In the genomic region with DNA sequence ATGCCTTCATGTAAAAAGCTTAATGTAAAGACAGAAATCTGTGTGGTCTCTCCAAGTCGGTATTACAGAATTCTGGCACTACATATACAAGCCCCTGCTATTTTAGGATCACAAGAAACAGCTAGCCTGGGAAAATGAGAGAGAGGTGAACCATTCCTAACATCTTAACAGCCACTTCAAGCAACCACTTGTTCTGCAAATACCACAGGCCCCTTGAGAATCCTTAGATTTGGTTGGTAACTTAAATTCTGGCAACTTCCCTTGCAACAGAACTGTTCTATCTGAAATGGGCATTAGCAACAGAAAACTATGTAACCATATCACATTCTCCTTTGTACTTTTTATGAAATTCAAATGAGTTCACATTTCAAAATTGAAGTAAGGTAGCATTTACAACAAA, we compare ENCODE assay signal across 12 cellular contexts.
DNase-seq lines count a peak whose midpoint lies in the region; ATAC-seq and TF ChIP-seq lines count a peak whose summit lies in the region.
"Had no signal": no experiment of that assay in that cellular context is flagged by ENCODE, and none has a peak within 500 bp of the region (broad histone marks: within the 10 kb centered on the region; RNA-seq: fewer than 3 reads in every experiment).

No MANE protein-coding gene starts in this region.

- H3K9me3 ChIP-seq in heart left ventricle (no peaks in the 10 kb centered on the region), mesenchymal stem cell (ENCODE audit: control insufficient read depth, low read length) (no peaks in the 10 kb centered on the region), upper lobe of right lung (no peaks in the 10 kb centered on the region)
- H3K9me3 ChIP-seq in CD8-positive, alpha-beta memory T cell (ENCODE audit: low read length), result no peaks in the 10 kb centered on the region

- DNase-seq in heart left ventricle (no peak), Right ventricle myocardium inferior (ENCODE audit: missing footprints) (no peak), mesenchymal stem cell (peak; percentile 40), upper lobe of right lung (no peak), NCI-H146 (lab: John Stamatoyannopoulos, UW) (no peak)
- no peak for DNase-seq in activated naive CD8-positive, alpha-beta T cell treated with anti-CD3 and anti-CD28 coated beads for 36 hours
- DNase-seq in CD8-positive, alpha-beta memory T cell, result no peak
- DNase-seq: activated CD8-positive, alpha-beta memory T cell treated with anti-CD3 and anti-CD28 coated beads, Interleukin-2, amount 10 ng/mL, durations not matched to agents 7 days and 5 days; caudate nucleus; left colon; NCI-H69 had no signal

- no peak overlapping the region for H4K8ac ChIP-seq in mesenchymal stem cell (ENCODE audit: low read length)

- POLR2A ChIA-PET in CD8-positive, alpha-beta memory T cell (lab: Charles Lee), result no interaction called here

- no peaks in the 10 kb centered on the region for H3K9me3 Mint-ChIP-seq in activated naive CD8-positive, alpha-beta T cell treated with anti-CD3 and anti-CD28 coated beads for 36 hours
- no peaks in the 10 kb centered on the region for H3K9me3 Mint-ChIP-seq in CD8-positive, alpha-beta memory T cell

- CTCF ChIA-PET in CD8-positive, alpha-beta memory T cell (lab: Charles Lee), result interaction anchor here (1.0 kb wide), 1 partner anchor 17 kb away, joined by 3 read pairs; no protein-coding TSS in a partner anchor

- no peaks in the 10 kb centered on the region for H3K27me3 ChIP-seq in heart left ventricle
- no peaks in the 10 kb centered on the region for H3K27me3 ChIP-seq in mesenchymal stem cell (ENCODE audit: control insufficient read depth in 1 of 2, insufficient read depth in 1 of 2, low read length in 2 of 2)
- H3K27me3 ChIP-seq in upper lobe of right lung, result no peaks in the 10 kb centered on the region
- no peaks in the 10 kb centered on the region for H3K27me3 ChIP-seq in CD8-positive, alpha-beta memory T cell (ENCODE audit: insufficient read depth, low read length, poor library complexity, severe bottlenecking)

- 5 to 15% (median 6%) methylated on average over 1 of the region's 1 CpG for WGBS in heart left ventricle, 4 donors
- WGBS in mesenchymal stem cell, result no CpG with 5 or more reads among the region's 1 CpG

- TF ChIP-seq CTCF in heart left ventricle (IDR thresholded peaks at IDR 0.05), result no peak
- no peak for TF ChIP-seq CTCF in upper lobe of right lung (IDR thresholded peaks at IDR 0.05)

- H3K23ac ChIP-seq in mesenchymal stem cell (ENCODE audit: low read length in 2 of 2), result no peak overlapping the region

- H3K79me1 ChIP-seq in mesenchymal stem cell (replicated peaks; ENCODE audit: low read length, poor library complexity, severe bottlenecking), result peaks cover 27% of the 10 kb centered on the region

- no peaks in the 10 kb centered on the region for H3K27me3 Mint-ChIP-seq in activated naive CD8-positive, alpha-beta T cell treated with anti-CD3 and anti-CD28 coated beads for 36 hours
- no peaks in the 10 kb centered on the region for H3K27me3 Mint-ChIP-seq in CD8-positive, alpha-beta memory T cell
- H3K27me3 Mint-ChIP-seq: activated CD8-positive, alpha-beta memory T cell treated with anti-CD3 and anti-CD28 coated beads, Interleukin-2, amount 10 ng/mL, durations not matched to agents 7 days and 5 days had no signal

- H3K36me3 Mint-ChIP-seq in activated naive CD8-positive, alpha-beta T cell treated with anti-CD3 and anti-CD28 coated beads for 36 hours, result peaks cover 7% of the 10 kb centered on the region
- H3K36me3 Mint-ChIP-seq in CD8-positive, alpha-beta memory T cell, result peaks cover 2 to 4% (median 3%) of the 10 kb centered on the region in 3 donors

- peak overlapping the region; percentile 26 for H3K4me3 Mint-ChIP-seq in activated naive CD8-positive, alpha-beta T cell treated with anti-CD3 and anti-CD28 coated beads for 36 hours
- peak overlapping the region in 2 of 7 donors; percentile 3 to 9 for H3K4me3 Mint-ChIP-seq in CD8-positive, alpha-beta memory T cell
- H3K4me3 Mint-ChIP-seq: activated CD8-positive, alpha-beta memory T cell treated with anti-CD3 and anti-CD28 coated beads, Interleukin-2, amount 10 ng/mL, durations not matched to agents 7 days and 5 days had no signal

- peaks cover 56% of the 10 kb centered on the region for H3K4me1 Mint-ChIP-seq in activated naive CD8-positive, alpha-beta T cell treated with anti-CD3 and anti-CD28 coated beads for 36 hours
- peaks cover 57 to 74% (median 72%) of the 10 kb centered on the region in 3 donors for H3K4me1 Mint-ChIP-seq in CD8-positive, alpha-beta memory T cell

- no peak overlapping the region for H2BK15ac ChIP-seq in mesenchymal stem cell (ENCODE audit: low read depth, poor library complexity, severe bottlenecking)

- H3K36me3 ChIP-seq in heart left ventricle, result no peaks in the 10 kb centered on the region
- H3K36me3 ChIP-seq in mesenchymal stem cell (ENCODE audit: control insufficient read depth in 1 of 2, insufficient read depth in 2 of 2, low read depth in 1 of 2, low read length in 2 of 2), result no peaks in the 10 kb centered on the region
- H3K36me3 ChIP-seq in upper lobe of right lung, result no peaks in the 10 kb centered on the region
- no peaks in the 10 kb centered on the region for H3K36me3 ChIP-seq in CD8-positive, alpha-beta memory T cell (ENCODE audit: insufficient read depth, low read length)

- H3K4me3 ChIP-seq in heart left ventricle, result no peak overlapping the region
- no peak overlapping the region for H3K4me3 ChIP-seq in mesenchymal stem cell (ENCODE audit: insufficient read depth in 1 of 2, low read depth in 1 of 2, low read length in 2 of 2)
- no peak overlapping the region for H3K4me3 ChIP-seq in upper lobe of right lung
- H3K4me3 ChIP-seq in CD8-positive, alpha-beta memory T cell (ENCODE audit: low read length), result no peak overlapping the region

- ATAC-seq in heart left ventricle (no peak), Right ventricle myocardium inferior (no peak), upper lobe of right lung (peak; percentile 73), HG02840 (IDR thresholded peaks at IDR 0.05; ENCODE audit: low FRiP score, unreplicated experiment) (no peak)
- ATAC-seq: activated CD8-positive, alpha-beta memory T cell treated with anti-CD3 and anti-CD28 coated beads, Interleukin-2, amount 10 ng/mL, durations not matched to agents 7 days and 5 days; left colon had no signal

- H3K4ac ChIP-seq in mesenchymal stem cell (ENCODE audit: low read depth in 1 of 2, low read length in 2 of 2), result no peak overlapping the region

- H2BK5ac ChIP-seq in mesenchymal stem cell (ENCODE audit: low read depth, low read length, poor library complexity, severe bottlenecking), result no peak overlapping the region

- H3K9ac ChIP-seq in mesenchymal stem cell (ENCODE audit: low read length), result no peak overlapping the region

- peak overlapping the region; percentile 56 for H3K27ac Mint-ChIP-seq in activated naive CD8-positive, alpha-beta T cell treated with anti-CD3 and anti-CD28 coated beads for 36 hours
- peak overlapping the region in 3 of 8 donors; percentile 5 to 51 (median 42) for H3K27ac Mint-ChIP-seq in CD8-positive, alpha-beta memory T cell
- H3K27ac Mint-ChIP-seq: activated CD8-positive, alpha-beta memory T cell treated with anti-CD3 and anti-CD28 coated beads, Interleukin-2, amount 10 ng/mL, durations not matched to agents 7 days and 5 days had no signal

- no peak overlapping the region for H3K4me2 ChIP-seq in mesenchymal stem cell (ENCODE audit: low read length, poor library complexity, severe bottlenecking)

- no peak overlapping the region for H3K18ac ChIP-seq in mesenchymal stem cell (ENCODE audit: low read depth in 1 of 2, low read length in 2 of 2)

- intact Hi-C loops in heart left ventricle (cut with DNase I) (loop anchor here in 1 of 10 donors (10.0 kb wide), 1 partner anchor 71 kb away; no protein-coding TSS in a partner anchor), Right ventricle myocardium inferior (cut with DNase I) (no loop called here), upper lobe of right lung (cut with DNase I) (no loop called here)

- no peak overlapping the region for H2BK120ac ChIP-seq in mesenchymal stem cell (ENCODE audit: low read depth, low read length)

- H3K14ac ChIP-seq in mesenchymal stem cell (ENCODE audit: low read length in 2 of 2), result no peak overlapping the region

- H3K4me1 ChIP-seq in heart left ventricle, result peaks cover 0 to 79% (median 56%) of the 10 kb centered on the region in 12 donors
- H3K4me1 ChIP-seq in mesenchymal stem cell (ENCODE audit: control insufficient read depth, insufficient read depth, low read depth, low read length), result no peaks in the 10 kb centered on the region
- H3K4me1 ChIP-seq in upper lobe of right lung, result peaks cover 38% of the 10 kb centered on the region
- peaks cover 50% of the 10 kb centered on the region for H3K4me1 ChIP-seq in CD8-positive, alpha-beta memory T cell (ENCODE audit: insufficient read depth, low read length)

- no peak overlapping the region for H4K91ac ChIP-seq in mesenchymal stem cell (ENCODE audit: low read length)

- H2AK5ac ChIP-seq in mesenchymal stem cell (ENCODE audit: low read length, severe bottlenecking), result no peak overlapping the region

- H2BK12ac ChIP-seq in mesenchymal stem cell (ENCODE audit: low read length in 2 of 2), result no peak overlapping the region

- no peak for TF ChIP-seq POLR2A in heart left ventricle (IDR thresholded peaks at IDR 0.05)

- H2AFZ ChIP-seq in mesenchymal stem cell (ENCODE audit: low read depth, low read length), result no peak overlapping the region

- H3K27ac ChIP-seq in heart left ventricle (peak overlapping the region in 8 of 12 donors; percentile 3 to 49 (median 29)), mesenchymal stem cell (ENCODE audit: low read length, poor library complexity, severe bottlenecking) (no peak overlapping the region), upper lobe of right lung (peak overlapping the region; percentile 43)
- H3K27ac ChIP-seq in CD8-positive, alpha-beta memory T cell (ENCODE audit: low read depth, low read length), result no peak overlapping the region

Comparison
In these comparisons a context has a peak if more than half of its experiments do, and no peak if none do; other contexts are left out.
1. H3K27ac ChIP-seq: peak in heart left ventricle (8 of 12) and upper lobe of right lung (single experiment); none in mesenchymal stem cell (single experiment) and CD8-positive, alpha-beta memory T cell (single experiment).